ENCODE assay signal across 20 cellular contexts in the genomic region with DNA sequence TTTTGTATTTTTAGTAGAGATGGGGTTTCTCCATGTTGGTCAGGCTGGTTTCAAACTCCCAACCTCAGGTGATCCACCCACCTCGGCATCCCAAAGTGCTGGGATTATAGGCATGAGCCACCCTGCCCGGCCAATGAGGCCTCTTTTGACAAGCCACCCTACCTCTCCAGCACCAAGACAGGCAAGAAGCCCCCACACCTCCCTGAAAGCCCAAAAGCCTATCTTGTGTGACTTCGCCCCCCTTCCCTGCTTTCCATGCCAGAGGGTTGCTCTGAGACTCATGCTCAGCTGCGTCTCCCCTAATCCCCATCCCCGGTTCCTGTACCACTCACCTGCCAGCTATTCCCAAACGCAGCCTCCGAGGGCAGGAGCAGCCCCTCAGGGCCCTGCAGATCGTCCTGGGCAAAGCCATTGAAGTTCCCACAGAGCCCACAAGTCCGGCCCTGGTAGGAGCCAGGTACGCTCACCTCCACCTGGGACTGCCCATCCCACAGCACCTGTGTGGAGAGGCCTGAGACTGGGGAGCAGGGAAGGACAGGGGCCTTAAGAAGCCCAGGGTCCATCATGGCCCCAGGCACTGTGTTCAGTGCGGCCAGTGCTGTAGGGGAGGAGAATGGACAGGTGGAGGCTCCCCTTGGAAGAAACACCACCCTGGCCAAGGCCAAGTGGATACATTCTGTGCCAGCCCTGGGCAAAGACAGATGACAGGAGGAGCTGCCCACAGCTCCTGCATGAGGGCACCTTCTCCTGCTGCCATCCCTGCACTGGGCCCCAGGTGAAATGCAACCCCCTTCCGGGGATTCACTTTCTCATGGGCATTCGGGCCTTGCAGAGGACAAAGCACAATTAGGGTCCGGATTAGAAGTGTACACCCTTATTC. TPM values are rescaled to one million over a fixed set of nuclear protein-coding genes. Genes with fewer than 3 reads are reported as not detected.
DNase-seq lines count a peak whose midpoint lies in the region; TF ChIP-seq lines count a peak whose summit lies in the region.
"Had no signal": no experiment of that assay in that cellular context is flagged by ENCODE, and none has a peak within 500 bp of the region (broad histone marks: within the 10 kb centered on the region; RNA-seq: fewer than 3 reads in every experiment).

No MANE protein-coding gene starts in this region.

- H3K79me2 ChIP-seq in osteoblast (ENCODE audit: insufficient read depth, low read length): no peaks in the 10 kb centered on the region

- no peaks in the 10 kb centered on the region for H4K20me1 ChIP-seq in osteoblast (ENCODE audit: insufficient read depth, low read length)

- TF ChIP-seq CTCF in C4-2B (conservative IDR thresholded peaks at IDR 0.05): no peak
- no peak for TF ChIP-seq CTCF in osteoblast (IDR thresholded peaks at IDR 0.05; ENCODE audit: extremely low read depth, low read depth, low read length)

- H3K9me3 ChIP-seq in osteoblast (ENCODE audit: low read depth, low read length): no peaks in the 10 kb centered on the region
- H3K9me3 ChIP-seq: SK-N-SH had no signal

- DNase-seq in G401 (ENCODE audit: low spot score): peak; percentile 94
- DNase-seq in cerebellum (ENCODE audit: low spot score): peak; percentile 89
- DNase-seq in osteoblast (ENCODE audit: insufficient read length, low spot score, missing footprints): peak; percentile 76
- DNase-seq in NCI-H2196 treated with DMSO at 0.1 percent for 48 hours (lab: John Stamatoyannopoulos, UW; ENCODE audit: unreplicated experiment): no peak
- DNase-seq in NOMO-1 (lab: John Stamatoyannopoulos, UW; ENCODE audit: unreplicated experiment in 2 of 2): no peak
- DNase-seq in NK-92 treated with Interleukin-12 subunit alpha and Interleukin-12 subunit beta, amount 100 ng/mL, for 24 hours (lab: John Stamatoyannopoulos, UW): no peak
- DNase-seq: CD4-positive, alpha-beta memory T cell; DMS79 treated with DMSO at 0.1 percent for 48 hours; GOT3; NCI-H1048; NCI-H1436 treated with DMSO at 0.1 percent for 48 hours; NCI-H2029 treated with DMSO at 0.1 percent for 48 hours; NCI-H2171 treated with DMSO at 0.1 percent for 48 hours; NCI-H748 treated with DMSO at 0.1 percent for 48 hours; SK-N-SH had no signal

- no peak overlapping the region for H2AFZ ChIP-seq in osteoblast (ENCODE audit: low read length)

- H3K4me3 ChIP-seq in osteoblast (ENCODE audit: insufficient read depth, low read length): no peak overlapping the region
- H3K4me3 ChIP-seq: GM12878 had no signal

- H3K27ac ChIP-seq in C4-2B (peak overlapping the region; percentile 62; the same call in 1 of the 2 replicates), osteoblast (ENCODE audit: low read depth, low read length) (no peak overlapping the region)
- H3K27ac ChIP-seq: KMS-11 had no signal

- no peaks in the 10 kb centered on the region for H3K27me3 ChIP-seq in osteoblast (ENCODE audit: insufficient read depth, low read length)

- H3K4me2 ChIP-seq in osteoblast (ENCODE audit: insufficient read depth, low read length): no peak overlapping the region
- H3K4me2 ChIP-seq: KMS-11, SK-N-SH had no signal

- no peaks in the 10 kb centered on the region for H3K36me3 ChIP-seq in osteoblast (ENCODE audit: insufficient read depth, low read length)

- in situ Hi-C loops in G401 (cut with HindIII; ENCODE audit: low sequenced_read_pairs): no loop called here

- no peaks in the 10 kb centered on the region for H3K4me1 ChIP-seq in osteoblast (ENCODE audit: insufficient read depth, low read length)

RNA-seq across cellular contexts. Expression of a gene that starts 15.8 kb away (rescaled TPM):
- 221 and 246 TPM in 2 replicates for total RNA-seq in G401 (2014; rRNA removed; shearing (Covaris generic))
- total RNA-seq in cerebellum: 58.4 TPM
- 91.9 and 95.2 TPM in 2 replicates for total RNA-seq in osteoblast

RNA-seq across cellular contexts. Expression of a gene that starts 32.0 kb away (rescaled TPM):
- 2.8 and 4.7 TPM in 2 replicates for total RNA-seq in G401 (2014; rRNA removed; shearing (Covaris generic))
- total RNA-seq in cerebellum (3.4 TPM), osteoblast (0.88 and 1.1 TPM in 2 replicates)
- total RNA-seq: M059J, NCI-H460 had no signal

RNA-seq across cellular contexts. Expression of a gene that starts 48.3 kb away (rescaled TPM):
- total RNA-seq in G401 (2014; rRNA removed; shearing (Covaris generic)): 211 and 231 TPM in 2 replicates
- total RNA-seq in cerebellum: 43.4 TPM
- total RNA-seq in osteoblast: 93.7 and 130 TPM in 2 replicates

RNA-seq across cellular contexts. Expression of a gene that starts 59.3 kb away (rescaled TPM):
- not detected in 2 replicates for total RNA-seq in G401 (2014; rRNA removed; shearing (Covaris generic))
- total RNA-seq in cerebellum (2.5 TPM), osteoblast (under 0.01 TPM in 2 replicates)

Comparison
In these comparisons a context has a peak if more than half of its experiments do, and no peak if none do; other contexts are left out.
1. DNase-seq: peak in G401 (single experiment), cerebellum (single experiment) and osteoblast (single experiment); none in NCI-H2196 treated with DMSO at 0.1 percent for 48 hours (single experiment), NOMO-1 (0 of 2) and NK-92 treated with Interleukin-12 subunit alpha and Interleukin-12 subunit beta, amount 100 ng/mL, for 24 hours (single experiment).